ENCODE assay signal across 19 cellular contexts in genomic region chrX:6941041-6941440, GRCh38.
DNase-seq lines count a peak whose midpoint lies in the region; TF ChIP-seq lines count a peak whose summit lies in the region.
"Had no signal": no experiment of that assay in that cellular context is flagged by ENCODE, and none has a peak within 500 bp of the region (broad histone marks: within the 10 kb centered on the region; RNA-seq: fewer than 3 reads in every experiment).

No MANE protein-coding gene starts in this region.

- H3K27ac ChIP-seq in SK-N-SH (ENCODE audit: low read depth in 2 of 2, low read length in 1 of 2), result no peak overlapping the region
- H3K27ac ChIP-seq: SJSA1 had no signal

- no peaks in the 10 kb centered on the region for H3K4me1 ChIP-seq in SK-N-SH (ENCODE audit: control insufficient read depth in 1 of 2, insufficient read depth in 2 of 2, low read depth in 1 of 2, low read length in 1 of 2)
- H3K4me1 ChIP-seq: HAP-1, SJSA1 had no signal

- no peaks in the 10 kb centered on the region for H3K9me2 ChIP-seq in SK-N-SH

- no peak overlapping the region for H3K9ac ChIP-seq in SK-N-SH

- H3K9me3 ChIP-seq in SK-N-SH, result no peaks in the 10 kb centered on the region
- H3K9me3 ChIP-seq: HAP-1, SJSA1 had no signal

- H3K27ac Mint-ChIP-seq in HFFc6 (no peak overlapping the region; the same call in 1 of the 2 replicates), CD14-positive monocyte (no peak overlapping the region)
- H3K27ac Mint-ChIP-seq: CD4-positive, alpha-beta T cell had no signal

- H3K36me3 Mint-ChIP-seq in HFFc6 (ENCODE audit: low read depth) (no peaks in the 10 kb centered on the region), CD14-positive monocyte (no peaks in the 10 kb centered on the region)

- intact Hi-C loops in CD14-positive monocyte (cut with micrococcal nuclease), result no loop called here

- no peaks in the 10 kb centered on the region for H3F3A ChIP-seq in SK-N-SH (replicated peaks; ENCODE audit: insufficient read depth)

- no peaks in the 10 kb centered on the region for H3K27me3 ChIP-seq in SK-N-SH (ENCODE audit: insufficient read depth)
- H3K27me3 ChIP-seq: SJSA1 had no signal

- CTCF ChIA-PET in SK-N-SH (lab: Yijun Ruan, JAX), result no interaction called here

- DNase-seq in AG08396 (ENCODE audit: low spot score), result peak; percentile 46
- peak; percentile 0 for DNase-seq in HFFc6
- peak; percentile 0 for DNase-seq in choroid plexus epithelial cell (ENCODE audit: low read depth)
- peak; percentile 45 for DNase-seq in kidney tubule cell (ENCODE audit: low spot score)
- no peak for DNase-seq in CD14-positive monocyte (ENCODE audit: low spot score)
- DNase-seq in SK-N-SH, result no peak
- no peak for DNase-seq in activated naive CD4-positive, alpha-beta T cell (lab: John Stamatoyannopoulos, UW)
- DNase-seq in dedifferentiated amniotic fluid mesenchymal stem cell (ENCODE audit: extremely low spot score), result no peak
- DNase-seq: 8988T; CD4-positive, alpha-beta T cell; DMS79 treated with DMSO at 0.1 percent for 48 hours; KBM-7; NCI-H1092; NCI-H2107; NCI-H226; NCI-H748 treated with DMSO at 0.1 percent for 48 hours; PC-3 had no signal

- H3K4me3 Mint-ChIP-seq in HFFc6, result no peak overlapping the region
- H3K4me3 Mint-ChIP-seq in CD14-positive monocyte, result no peak overlapping the region
- H3K4me3 Mint-ChIP-seq: CD4-positive, alpha-beta T cell had no signal

- POLR2A ChIA-PET in SK-N-SH (lab: Yijun Ruan, JAX), result no interaction called here

- H3K4me1 Mint-ChIP-seq in HFFc6 (ENCODE audit: low read depth), result peaks cover 16% of the 10 kb centered on the region
- H3K4me1 Mint-ChIP-seq in CD14-positive monocyte, result no peaks in the 10 kb centered on the region

- H4K20me1 ChIP-seq in SK-N-SH (ENCODE audit: insufficient read depth), result no peaks in the 10 kb centered on the region

- H3K4me3 ChIP-seq in choroid plexus epithelial cell (ENCODE audit: low read depth, low read length) (no peak overlapping the region), SK-N-SH (ENCODE audit: low read depth in 2 of 2, low read length in 1 of 2) (no peak overlapping the region)
- H3K4me3 ChIP-seq: HAP-1, SJSA1 had no signal

- H3K79me2 ChIP-seq in SK-N-SH (ENCODE audit: insufficient read depth), result no peaks in the 10 kb centered on the region

- TF ChIP-seq RAD21 in SK-N-SH (IDR thresholded peaks at IDR 0.05; ENCODE audit: low read length), result no peak

- no peaks in the 10 kb centered on the region for H3K36me3 ChIP-seq in SK-N-SH (replicated peaks in 1 of 2; ENCODE audit: control insufficient read depth in 1 of 2, insufficient read depth in 2 of 2, low read length in 1 of 2)
- H3K36me3 ChIP-seq: HAP-1, SJSA1 had no signal

- TF ChIP-seq EP300 in SK-N-SH (IDR thresholded peaks at IDR 0.05; ENCODE audit: borderline replicate concordance in 1 of 2, low read depth in 1 of 2, low read length in 1 of 2), result no peak

- TF ChIP-seq CTCF in HFFc6 (IDR thresholded peaks at IDR 0.05), result no peak
- TF ChIP-seq CTCF in choroid plexus epithelial cell (conservative IDR thresholded peaks at IDR 0.05; ENCODE audit: low read depth, low read length), result no peak
- no peak for TF ChIP-seq CTCF in CD14-positive monocyte (IDR thresholded peaks at IDR 0.05)
- TF ChIP-seq CTCF in SK-N-SH (IDR thresholded peaks at IDR 0.05), result no peak

- no peak overlapping the region for H3K4me2 ChIP-seq in SK-N-SH

- no peaks in the 10 kb centered on the region for H3K9me3 Mint-ChIP-seq in HFFc6
- H3K9me3 Mint-ChIP-seq in CD14-positive monocyte, result peaks cover 0 to 15% (median 0%) of the 10 kb centered on the region in 7 donors
- H3K9me3 Mint-ChIP-seq: CD4-positive, alpha-beta T cell had no signal

- H2AFZ ChIP-seq in SK-N-SH (ENCODE audit: low read depth), result no peak overlapping the region

- H3K27me3 Mint-ChIP-seq in HFFc6 (ENCODE audit: insufficient read depth) (no peaks in the 10 kb centered on the region), CD14-positive monocyte (ENCODE audit: low read depth in 3 of 3) (no peaks in the 10 kb centered on the region)
- H3K27me3 Mint-ChIP-seq: CD4-positive, alpha-beta T cell had no signal

TF ChIP-seq in SK-N-SH, 30 proteins besides CTCF, POLR2A, EP300 and RAD21:
- TF ChIP-seq FOXJ3 (CRISPR knock-in tag; IDR thresholded peaks at IDR 0.05) (no peak), USF2 (IDR thresholded peaks at IDR 0.05; ENCODE audit: borderline replicate concordance, low read depth, low read length) (no peak), EZH2phosphoT487 (IDR thresholded peaks at IDR 0.05; ENCODE audit: borderline replicate concordance, low read depth) (no peak)

Comparison
In these comparisons a context has a peak if more than half of its experiments do, and no peak if none do; other contexts are left out.
1. DNase-seq: peak in AG08396 (single experiment), HFFc6 (single experiment), choroid plexus epithelial cell (single experiment) and kidney tubule cell (single experiment); none in CD14-positive monocyte (single experiment), SK-N-SH (single experiment), activated naive CD4-positive, alpha-beta T cell (0 of 4) and dedifferentiated amniotic fluid mesenchymal stem cell (single experiment).